11 cellular contexts compared by ENCODE assay signal in genomic region chr19:8069116-8069973, GRCh38. TPM values are rescaled to one million over a fixed set of nuclear protein-coding genes. Genes with fewer than 3 reads are reported as not detected.
DNase-seq lines count a peak whose midpoint lies in the region; ATAC-seq, FAIRE-seq and TF ChIP-seq lines count a peak whose summit lies in the region.
"Had no signal": no experiment of that assay in that cellular context is flagged by ENCODE, and none has a peak within 500 bp of the region (broad histone marks: within the 10 kb centered on the region; RNA-seq: fewer than 3 reads in every experiment).

No MANE protein-coding gene starts in this region.

- TF ChIP-seq CTCF in NB4 (IDR thresholded peaks at IDR 0.05; ENCODE audit: low read depth, low read length): peak; percentile 94
- TF ChIP-seq CTCF in endothelial cell of umbilical vein (IDR thresholded peaks at IDR 0.05; ENCODE audit: extremely low read depth in 1 of 2, insufficient read depth in 1 of 2, low read depth in 1 of 2, low read length in 2 of 2): peak; percentile 38 to 40
- TF ChIP-seq CTCF in spleen (IDR thresholded peaks at IDR 0.05 in 8 of 11, conservative IDR thresholded peaks at IDR 0.05 in 3 of 11): peak in 8 of 11 experiments; percentile 11 to 57 (median 40)

- peaks cover 20% of the 10 kb centered on the region for H3K9me3 Mint-ChIP-seq in activated naive CD8-positive, alpha-beta T cell treated with anti-CD3 and anti-CD28 coated beads, Interleukin-2, amount 50 U/mL, for 24 hours
- peaks cover 17% of the 10 kb centered on the region for H3K9me3 Mint-ChIP-seq in activated naive CD8-positive, alpha-beta T cell treated with anti-CD3 and anti-CD28 coated beads for 36 hours

- no peak overlapping the region for H3K27ac Mint-ChIP-seq in activated naive CD8-positive, alpha-beta T cell treated with anti-CD3 and anti-CD28 coated beads, Interleukin-2, amount 50 U/mL, for 24 hours
- no peak overlapping the region for H3K27ac Mint-ChIP-seq in activated naive CD8-positive, alpha-beta T cell treated with anti-CD3 and anti-CD28 coated beads for 36 hours
- H3K27ac Mint-ChIP-seq: activated naive CD8-positive, alpha-beta T cell had no signal

- peaks cover 2% of the 10 kb centered on the region for H3K36me3 Mint-ChIP-seq in activated naive CD8-positive, alpha-beta T cell treated with anti-CD3 and anti-CD28 coated beads, Interleukin-2, amount 50 U/mL, for 24 hours (ENCODE audit: low read depth)
- peaks cover 10% of the 10 kb centered on the region for H3K36me3 Mint-ChIP-seq in activated naive CD8-positive, alpha-beta T cell treated with anti-CD3 and anti-CD28 coated beads for 36 hours

- peak; percentile 28 for DNase-seq in activated naive CD8-positive, alpha-beta T cell treated with anti-CD3 and anti-CD28 coated beads, Interleukin-2, amount 50 U/mL, for 24 hours
- DNase-seq in activated naive CD8-positive, alpha-beta T cell treated with anti-CD3 and anti-CD28 coated beads for 36 hours: no peak
- DNase-seq in NB4 (ENCODE audit: low read depth) (peak; percentile 72), endothelial cell of umbilical vein (ENCODE audit: low read depth, low spot score) (no peak), spleen (no peak), activated gamma-delta T cell treated with Interleukin-2 at 50 U/mL for 16 hours (no peak), NCI-H187 treated with DMSO at 0.1 percent for 48 hours (lab: John Stamatoyannopoulos, UW) (no peak), NCI-H2107 treated with DMSO at 0.1 percent for 48 hours (lab: John Stamatoyannopoulos, UW; ENCODE audit: unreplicated experiment) (no peak)

- intact Hi-C loops in endothelial cell of umbilical vein (cut with micrococcal nuclease) (loop anchor here (2.0 kb wide), 1 partner anchor 127 kb away; the partner anchor contains the start of gene TIMM44), spleen (cut with DNase I; ENCODE audit: low total_unique reads) (no loop called here)

- H3K4me1 ChIP-seq in endothelial cell of umbilical vein (ENCODE audit: control insufficient read depth, extremely low read depth, insufficient read depth, low read length) (no peaks in the 10 kb centered on the region), spleen (peaks cover 0 to 10% (median 3%) of the 10 kb centered on the region in 6 donors)

- no peaks in the 10 kb centered on the region for H3K27me3 Mint-ChIP-seq in activated naive CD8-positive, alpha-beta T cell treated with anti-CD3 and anti-CD28 coated beads, Interleukin-2, amount 50 U/mL, for 24 hours
- H3K27me3 Mint-ChIP-seq in activated naive CD8-positive, alpha-beta T cell treated with anti-CD3 and anti-CD28 coated beads for 36 hours: no peaks in the 10 kb centered on the region
- H3K27me3 Mint-ChIP-seq: activated naive CD8-positive, alpha-beta T cell had no signal

- no peak overlapping the region for H3K27ac ChIP-seq in endothelial cell of umbilical vein (ENCODE audit: insufficient read depth, low read depth, low read length)
- H3K27ac ChIP-seq in spleen: no peak overlapping the region

- no peak overlapping the region for H3K9ac ChIP-seq in endothelial cell of umbilical vein (replicated peaks; ENCODE audit: extremely low read depth, insufficient read depth, low read length)

- H2AFZ ChIP-seq in endothelial cell of umbilical vein (ENCODE audit: low read depth, low read length): no peak overlapping the region

- BruUV-seq in endothelial cell of umbilical vein (replicated peaks; lab: Mats Ljungman, UMichigan): no TSS peak

- H3K4me2 ChIP-seq in endothelial cell of umbilical vein (ENCODE audit: insufficient read depth, low read length): no peak overlapping the region

- no peaks in the 10 kb centered on the region for H3K79me2 ChIP-seq in endothelial cell of umbilical vein (ENCODE audit: control insufficient read depth, insufficient read depth, low read length)

- H3K4me1 Mint-ChIP-seq in activated naive CD8-positive, alpha-beta T cell treated with anti-CD3 and anti-CD28 coated beads, Interleukin-2, amount 50 U/mL, for 24 hours: peaks cover 13% of the 10 kb centered on the region
- H3K4me1 Mint-ChIP-seq in activated naive CD8-positive, alpha-beta T cell treated with anti-CD3 and anti-CD28 coated beads for 36 hours: peaks cover 2% of the 10 kb centered on the region

- no peaks in the 10 kb centered on the region for H4K20me1 ChIP-seq in endothelial cell of umbilical vein (replicated peaks; ENCODE audit: control insufficient read depth, extremely low read depth, insufficient read depth, low read length)

- H3K27me3 ChIP-seq in endothelial cell of umbilical vein (ENCODE audit: control insufficient read depth in 2 of 2, insufficient read depth in 2 of 2, low read length in 2 of 2) (no peaks in the 10 kb centered on the region), spleen (replicated peaks in 1 of 7) (peaks cover 0 to 7% (median 0%) of the 10 kb centered on the region in 7 donors)

- POLR2A ChIA-PET in endothelial cell of umbilical vein (lab: Charles Lee): no interaction called here

- no peak for TF ChIP-seq POLR2A in NB4 (IDR thresholded peaks at IDR 0.05; ENCODE audit: extremely low read depth, insufficient read length)
- TF ChIP-seq POLR2A in endothelial cell of umbilical vein (IDR thresholded peaks at IDR 0.05; ENCODE audit: low read depth, low read length): no peak
- TF ChIP-seq POLR2A in spleen (IDR thresholded peaks at IDR 0.05): no peak

- FAIRE-seq in endothelial cell of umbilical vein (lab: Jason Lieb, UNC): no peak

- ATAC-seq in activated naive CD8-positive, alpha-beta T cell treated with anti-CD3 and anti-CD28 coated beads, Interleukin-2, amount 50 U/mL, for 24 hours: no peak

- H3K4me3 ChIP-seq in NB4 (ENCODE audit: low read depth, low read length) (no peak overlapping the region), endothelial cell of umbilical vein (replicated peaks in 1 of 3; ENCODE audit: insufficient read depth in 1 of 3, low read depth in 1 of 3, low read length in 3 of 3) (no peak overlapping the region), spleen (no peak overlapping the region)
- H3K4me3 ChIP-seq: lung had no signal

- H3K9me1 ChIP-seq in endothelial cell of umbilical vein (replicated peaks; ENCODE audit: control insufficient read depth, extremely low read depth, insufficient read depth, low read length): no peaks in the 10 kb centered on the region

- dilution Hi-C loops in endothelial cell of umbilical vein (cut with MboI; ENCODE audit: extremely low pct_ligation_motif_present, low sequenced_read_pairs): no loop called here

- CTCF ChIA-PET in endothelial cell of umbilical vein (lab: Charles Lee): interaction anchor here (1.1 to 1.5 kb wide), 2 partner anchors 68 to 125 kb away, joined by 4 read pairs; no protein-coding TSS in a partner anchor

- H3K4me3 Mint-ChIP-seq in activated naive CD8-positive, alpha-beta T cell treated with anti-CD3 and anti-CD28 coated beads, Interleukin-2, amount 50 U/mL, for 24 hours: no peak overlapping the region
- no peak overlapping the region for H3K4me3 Mint-ChIP-seq in activated naive CD8-positive, alpha-beta T cell treated with anti-CD3 and anti-CD28 coated beads for 36 hours
- H3K4me3 Mint-ChIP-seq: activated naive CD8-positive, alpha-beta T cell had no signal

- H3K36me3 ChIP-seq in endothelial cell of umbilical vein (ENCODE audit: control insufficient read depth in 2 of 2, extremely low read depth in 1 of 2, insufficient read depth in 2 of 2, low read length in 2 of 2) (no peaks in the 10 kb centered on the region), spleen (no peaks in the 10 kb centered on the region)

- WGBS in spleen, 5 donors: 81 to 86% (median 84%) methylated on average over 12 of the region's 12 CpGs

- no peaks in the 10 kb centered on the region for H3K9me3 ChIP-seq in endothelial cell of umbilical vein (replicated peaks; ENCODE audit: control insufficient read depth, insufficient read depth, low read length)
- H3K9me3 ChIP-seq in spleen: peaks cover 5 to 34% (median 30%) of the 10 kb centered on the region in 8 donors

TF ChIP-seq in endothelial cell of umbilical vein, 7 proteins besides CTCF, POLR2A, EP300 and RAD21:
- TF ChIP-seq MAX (IDR thresholded peaks at IDR 0.05; ENCODE audit: insufficient read depth, insufficient read length) (no peak), GATA2 (IDR thresholded peaks at IDR 0.05; ENCODE audit: insufficient read depth, insufficient read length, low read depth, low read length) (no peak), POLR2AphosphoS5 (IDR thresholded peaks at IDR 0.05; ENCODE audit: insufficient read depth, low read depth, low read length) (no peak), JUN (IDR thresholded peaks at IDR 0.05; ENCODE audit: borderline replicate concordance, insufficient read depth, insufficient read length, low read depth) (no peak), EZH2 (IDR thresholded peaks at IDR 0.05; ENCODE audit: borderline replicate concordance, low read depth, low read length, severe bottlenecking) (no peak), FOS (IDR thresholded peaks at IDR 0.05; ENCODE audit: borderline replicate concordance, insufficient read depth, low read length) (no peak), MYC (IDR thresholded peaks at IDR 0.05; ENCODE audit: low read depth, low read length) (no peak)

RNA-seq across cellular contexts. Expression of gene CCL25, which starts 16.8 kb away (rescaled TPM):
- 1 to 10 TPM in 1 of 2 experiments, under 1 TPM in 1; 0.30 to 1.2 TPM for total RNA-seq in activated naive CD8-positive, alpha-beta T cell treated with anti-CD3 and anti-CD28 coated beads for 36 hours
- total RNA-seq in endothelial cell of umbilical vein: not detected in 2 replicates
- polyA plus RNA-seq in endothelial cell of umbilical vein: not detected in 2 replicates
- polyA plus RNA-seq in endothelial cell of umbilical vein (2011; cell fraction: cytosol; rRNA removed): not detected in 2 replicates
- polyA plus RNA-seq in endothelial cell of umbilical vein (2011; cell fraction: nucleus; rRNA removed): not detected in 2 replicates
- not detected in 2 replicates for polyA plus RNA-seq in endothelial cell of umbilical vein (2012)
- polyA minus RNA-seq in endothelial cell of umbilical vein: not detected in 2 replicates
- polyA minus RNA-seq in endothelial cell of umbilical vein (2011; cell fraction: cytosol; rRNA and poly(A)+ RNA removed): not detected
- polyA minus RNA-seq in endothelial cell of umbilical vein (2011; cell fraction: nucleus; rRNA and poly(A)+ RNA removed): not detected in 2 replicates
- total RNA-seq in spleen: 1 to 10 TPM in 1 of 7 donors, under 1 TPM in 2, not detected in 4; 0.55 to 1.2 (median 0.77) TPM
- under 1 TPM; 0.42 to 0.78 (median 0.51) TPM for polyA plus RNA-seq in spleen
- total RNA-seq: LHCN-M2, lung had no signal
- polyA plus RNA-seq: lung had no signal

Comparison
In these comparisons a context has a peak if more than half of its experiments do, and no peak if none do; other contexts are left out.
1. DNase-seq: peak in activated naive CD8-positive, alpha-beta T cell treated with anti-CD3 and anti-CD28 coated beads, Interleukin-2, amount 50 U/mL, for 24 hours (single experiment) and NB4 (single experiment); none in activated naive CD8-positive, alpha-beta T cell treated with anti-CD3 and anti-CD28 coated beads for 36 hours (single experiment), endothelial cell of umbilical vein (single experiment), spleen (single experiment), activated gamma-delta T cell treated with Interleukin-2 at 50 U/mL for 16 hours (single experiment), NCI-H187 treated with DMSO at 0.1 percent for 48 hours (single experiment) and NCI-H2107 treated with DMSO at 0.1 percent for 48 hours (single experiment).
2. CTCF ChIP-seq: peak in every context shown above with its lines; median percentile 94 in NB4; 40 in spleen; 39 in endothelial cell of umbilical vein.